ENCODE assay signal across 11 cellular contexts in genomic region chr6:53151676-53152075, GRCh38. TPM values are rescaled to one million over a fixed set of nuclear protein-coding genes. Genes with fewer than 3 reads are reported as not detected.
A peak's percentile ranks its signal among the peaks of the same experiment; 100 is the strongest.
DNase-seq lines count a peak whose midpoint lies in the region; ATAC-seq and TF ChIP-seq lines count a peak whose summit lies in the region.
"Had no signal": no experiment of that assay in that cellular context is flagged by ENCODE, and none has a peak within 500 bp of the region (broad histone marks: within the 10 kb centered on the region; RNA-seq: fewer than 3 reads in every experiment).

No MANE protein-coding gene starts in this region.

- DNase-seq in activated naive CD4-positive, alpha-beta T cell treated with anti-CD3 and anti-CD28 coated beads for 36 hours: peak; percentile 45
- no peak for DNase-seq in activated naive CD4-positive, alpha-beta T cell treated with anti-CD3 and anti-CD28 coated beads, Interleukin-2, amount 50 U/mL, for 16 hours
- DNase-seq in HL-60 (ENCODE audit: low read depth in 1 of 2, low spot score in 1 of 2) (no peak), WERI-Rb-1 (peak; percentile 40), trophoblast cell (peak; percentile 76 to 85), DMS153 treated with DMSO at 0.1 percent for 48 hours (lab: John Stamatoyannopoulos, UW; ENCODE audit: unreplicated experiment) (no peak)
- DNase-seq in activated T-helper 1 cell treated with anti-CD3 and anti-CD28 coated beads, Interleukin-12 subunit alpha, Interleukin-12 subunit beta, Interleukin-2, Interleukin-4 antibody, amounts not matched to agents 30 ng/mL and 10 ng/mL and 1 ng/mL, durations not matched to agents 14 hours and 24 hours and 36 hours (ENCODE audit: low spot score): no peak
- DNase-seq: activated CD8-positive, alpha-beta memory T cell treated with anti-CD3 and anti-CD28 coated beads, Interleukin-2, amount 50 U/mL, for 4 hours; COR-L47 had no signal

- no peak overlapping the region for H3K4me2 ChIP-seq in trophoblast cell (ENCODE audit: low read length)

- H3K36me3 ChIP-seq in WERI-Rb-1 (no peaks in the 10 kb centered on the region), trophoblast cell (ENCODE audit: control insufficient read depth in 1 of 2, insufficient read depth in 2 of 2, low read length in 2 of 2) (no peaks in the 10 kb centered on the region)

- H4K12ac ChIP-seq in trophoblast cell (ENCODE audit: low read depth, low read length): no peak overlapping the region

- no peak overlapping the region for H2AFZ ChIP-seq in trophoblast cell (ENCODE audit: insufficient read depth, low read length, poor library complexity)

- no peak overlapping the region for H3K14ac ChIP-seq in trophoblast cell (ENCODE audit: low read length)

- TF ChIP-seq CTCF in HL-60 (IDR thresholded peaks at IDR 0.05; ENCODE audit: insufficient read depth, low read length) (peak; percentile 13), WERI-Rb-1 (IDR thresholded peaks at IDR 0.05; ENCODE audit: low read depth, low read length) (peak; percentile 84)

- H3K27me3 ChIP-seq in HL-60 (ENCODE audit: insufficient read depth, poor library complexity, severe bottlenecking) (no peaks in the 10 kb centered on the region), WERI-Rb-1 (ENCODE audit: insufficient read depth, low read depth, severe bottlenecking) (no peaks in the 10 kb centered on the region), trophoblast cell (ENCODE audit: insufficient read depth, low read length) (no peaks in the 10 kb centered on the region)

- no peak for ATAC-seq in HG03457 (IDR thresholded peaks at IDR 0.05; ENCODE audit: unreplicated experiment)

- H3K4me3 Mint-ChIP-seq in activated naive CD4-positive, alpha-beta T cell treated with anti-CD3 and anti-CD28 coated beads for 36 hours: no peak overlapping the region
- no peak overlapping the region for H3K4me3 Mint-ChIP-seq in activated T-helper 1 cell treated with anti-CD3 and anti-CD28 coated beads, Interleukin-12 subunit alpha, Interleukin-12 subunit beta, Interleukin-2, Interleukin-4 antibody, amounts not matched to agents 30 ng/mL and 10 ng/mL and 1 ng/mL, durations not matched to agents 14 hours and 24 hours and 36 hours
- H3K4me3 Mint-ChIP-seq: memory B cell had no signal

- no peak overlapping the region for H2AK5ac ChIP-seq in trophoblast cell (ENCODE audit: low read length)

- no peak overlapping the region for H4K8ac ChIP-seq in trophoblast cell (ENCODE audit: low read depth, low read length)

- no peak overlapping the region for H3K27ac Mint-ChIP-seq in activated naive CD4-positive, alpha-beta T cell treated with anti-CD3 and anti-CD28 coated beads for 36 hours
- H3K27ac Mint-ChIP-seq in activated T-helper 1 cell treated with anti-CD3 and anti-CD28 coated beads, Interleukin-12 subunit alpha, Interleukin-12 subunit beta, Interleukin-2, Interleukin-4 antibody, amounts not matched to agents 30 ng/mL and 10 ng/mL and 1 ng/mL, durations not matched to agents 14 hours and 24 hours and 36 hours: no peak overlapping the region
- H3K27ac Mint-ChIP-seq: memory B cell had no signal

- H3K9ac ChIP-seq in trophoblast cell (ENCODE audit: low read length): no peak overlapping the region

- no CpG with 5 or more reads among the region's 3 CpGs for WGBS in trophoblast cell (ENCODE audit: extremely low coverage, insufficient coverage, insufficient read length)

- no peaks in the 10 kb centered on the region for H3K79me1 ChIP-seq in trophoblast cell (ENCODE audit: low read length)

- CTCF ChIA-PET in activated naive CD4-positive, alpha-beta T cell treated with anti-CD3 and anti-CD28 coated beads for 36 hours (lab: Charles Lee): interaction anchor here (0.6 to 1.1 kb wide), 4 partner anchors 21 to 416 kb away, joined by 3 to 6 read pairs (median 3); no protein-coding TSS in a partner anchor

- intact Hi-C loops in activated naive CD4-positive, alpha-beta T cell treated with anti-CD3 and anti-CD28 coated beads for 36 hours (cut with micrococcal nuclease): no loop called here
- intact Hi-C loops in activated T-helper 1 cell treated with anti-CD3 and anti-CD28 coated beads, Interleukin-12 subunit alpha, Interleukin-12 subunit beta, Interleukin-2, Interleukin-4 antibody, amounts not matched to agents 30 ng/mL and 10 ng/mL and 1 ng/mL, durations not matched to agents 14 hours and 24 hours and 36 hours (cut with micrococcal nuclease): no loop called here

- H3K4ac ChIP-seq in trophoblast cell (ENCODE audit: low read depth, low read length): no peak overlapping the region

- peak overlapping the region; percentile 8 for H4K91ac ChIP-seq in trophoblast cell (ENCODE audit: low read depth, low read length)

- no peaks in the 10 kb centered on the region for H3K9me3 Mint-ChIP-seq in activated naive CD4-positive, alpha-beta T cell treated with anti-CD3 and anti-CD28 coated beads for 36 hours
- H3K9me3 Mint-ChIP-seq in activated T-helper 1 cell treated with anti-CD3 and anti-CD28 coated beads, Interleukin-12 subunit alpha, Interleukin-12 subunit beta, Interleukin-2, Interleukin-4 antibody, amounts not matched to agents 30 ng/mL and 10 ng/mL and 1 ng/mL, durations not matched to agents 14 hours and 24 hours and 36 hours: no peaks in the 10 kb centered on the region
- H3K9me3 Mint-ChIP-seq: memory B cell had no signal

- H2BK120ac ChIP-seq in trophoblast cell (ENCODE audit: insufficient read depth, low read length, poor library complexity): peak overlapping the region; percentile 2

- H3K36me3 Mint-ChIP-seq in activated naive CD4-positive, alpha-beta T cell treated with anti-CD3 and anti-CD28 coated beads for 36 hours (ENCODE audit: low read depth): no peaks in the 10 kb centered on the region
- H3K36me3 Mint-ChIP-seq in activated T-helper 1 cell treated with anti-CD3 and anti-CD28 coated beads, Interleukin-12 subunit alpha, Interleukin-12 subunit beta, Interleukin-2, Interleukin-4 antibody, amounts not matched to agents 30 ng/mL and 10 ng/mL and 1 ng/mL, durations not matched to agents 14 hours and 24 hours and 36 hours (ENCODE audit: low read depth): no peaks in the 10 kb centered on the region
- H3K36me3 Mint-ChIP-seq: memory B cell had no signal

- H3K4me1 Mint-ChIP-seq in activated naive CD4-positive, alpha-beta T cell treated with anti-CD3 and anti-CD28 coated beads for 36 hours (ENCODE audit: low read depth): no peaks in the 10 kb centered on the region
- no peaks in the 10 kb centered on the region for H3K4me1 Mint-ChIP-seq in activated T-helper 1 cell treated with anti-CD3 and anti-CD28 coated beads, Interleukin-12 subunit alpha, Interleukin-12 subunit beta, Interleukin-2, Interleukin-4 antibody, amounts not matched to agents 30 ng/mL and 10 ng/mL and 1 ng/mL, durations not matched to agents 14 hours and 24 hours and 36 hours (ENCODE audit: low read depth)
- H3K4me1 Mint-ChIP-seq: memory B cell had no signal

- H3K23ac ChIP-seq in trophoblast cell (ENCODE audit: low read length): no peak overlapping the region

- no peaks in the 10 kb centered on the region for H3K27me3 Mint-ChIP-seq in activated naive CD4-positive, alpha-beta T cell treated with anti-CD3 and anti-CD28 coated beads for 36 hours (ENCODE audit: low read depth)
- peaks cover 4% of the 10 kb centered on the region for H3K27me3 Mint-ChIP-seq in activated T-helper 1 cell treated with anti-CD3 and anti-CD28 coated beads, Interleukin-12 subunit alpha, Interleukin-12 subunit beta, Interleukin-2, Interleukin-4 antibody, amounts not matched to agents 30 ng/mL and 10 ng/mL and 1 ng/mL, durations not matched to agents 14 hours and 24 hours and 36 hours (ENCODE audit: insufficient read depth)

- H3K79me2 ChIP-seq in trophoblast cell (ENCODE audit: control insufficient read depth, insufficient read depth, low read length, poor library complexity): no peaks in the 10 kb centered on the region

- no peak overlapping the region for H2BK5ac ChIP-seq in trophoblast cell (ENCODE audit: low read depth, low read length, poor library complexity)

- H3K9me3 ChIP-seq in WERI-Rb-1 (ENCODE audit: severe bottlenecking): peaks cover 3% of the 10 kb centered on the region
- no peaks in the 10 kb centered on the region for H3K9me3 ChIP-seq in trophoblast cell (ENCODE audit: insufficient read depth, low read depth, low read length)

- H3K4me1 ChIP-seq in trophoblast cell (ENCODE audit: control insufficient read depth in 1 of 2, insufficient read depth in 2 of 2, low read length in 2 of 2): no peaks in the 10 kb centered on the region

- H3K27ac ChIP-seq in HL-60 (replicated peaks) (no peak overlapping the region), WERI-Rb-1 (no peak overlapping the region), trophoblast cell (ENCODE audit: low read depth, low read length) (no peak overlapping the region)

- H2BK12ac ChIP-seq in trophoblast cell (ENCODE audit: low read length): no peak overlapping the region

- H3K18ac ChIP-seq in trophoblast cell (ENCODE audit: low read length): no peak overlapping the region

- H3K4me3 ChIP-seq in HL-60 (replicated peaks; ENCODE audit: insufficient read depth, low read length) (no peak overlapping the region), WERI-Rb-1 (ENCODE audit: low read depth, low read length) (no peak overlapping the region), trophoblast cell (ENCODE audit: low read depth, low read length) (no peak overlapping the region)

RNA-seq across cellular contexts. Expression of gene GCM1, which starts 3.0 kb away (rescaled TPM):
- under 1 TPM in 1 of 2 experiments, not detected in 1; 0.10 TPM for total RNA-seq in activated naive CD4-positive, alpha-beta T cell treated with anti-CD3 and anti-CD28 coated beads for 36 hours
- polyA plus RNA-seq in trophoblast cell (2013): 88.6 and 98.7 TPM in 2 replicates
- total RNA-seq in activated T-helper 1 cell treated with anti-CD3 and anti-CD28 coated beads, Interleukin-12 subunit alpha, Interleukin-12 subunit beta, Interleukin-2, Interleukin-4 antibody, amounts not matched to agents 30 ng/mL and 10 ng/mL and 1 ng/mL, durations not matched to agents 14 hours and 24 hours and 36 hours: 0.15 TPM in 1 of 2 replicates, not detected in the other

Comparison
In these comparisons a context has a peak if more than half of its experiments do, and no peak if none do; other contexts are left out.
1. DNase-seq: peak in activated naive CD4-positive, alpha-beta T cell treated with anti-CD3 and anti-CD28 coated beads for 36 hours (single experiment), WERI-Rb-1 (single experiment) and trophoblast cell (2 of 2); none in activated naive CD4-positive, alpha-beta T cell treated with anti-CD3 and anti-CD28 coated beads, Interleukin-2, amount 50 U/mL, for 16 hours (single experiment), HL-60 (0 of 2), DMS153 treated with DMSO at 0.1 percent for 48 hours (single experiment) and activated T-helper 1 cell treated with anti-CD3 and anti-CD28 coated beads, Interleukin-12 subunit alpha, Interleukin-12 subunit beta, Interleukin-2, Interleukin-4 antibody, amounts not matched to agents 30 ng/mL and 10 ng/mL and 1 ng/mL, durations not matched to agents 14 hours and 24 hours and 36 hours (single experiment).